Comparison of ENCODE assay signal across 8 cellular contexts in genomic region chr13:75876371-75877050, GRCh38.
DNase-seq lines count a peak whose midpoint lies in the region; ATAC-seq, FAIRE-seq and TF ChIP-seq lines count a peak whose summit lies in the region.

No MANE protein-coding gene starts in this region.

- H3K4me2 ChIP-seq in GM23248 (ENCODE audit: unreplicated experiment) = no peak overlapping the region

- peak; percentile 30 for DNase-seq in GM04504 (ENCODE audit: low read depth)
- peak; percentile 77 for DNase-seq in GM23248
- peak; percentile 79 for DNase-seq in Kasumi-1 (lab: John Stamatoyannopoulos, UW)
- DNase-seq in SHP77 (lab: John Stamatoyannopoulos, UW) = peak; percentile 37 to 75
- peak; percentile 28 for DNase-seq in activated gamma-delta T cell treated with anti-CD3 and anti-CD28 coated beads, Interleukin-2, amount 50 U/mL, for 16 hours (ENCODE audit: low read depth)
- DNase-seq in pancreas = peak in 4 of 6 donors; percentile 23 to 66 (median 34)
- DNase-seq in uterus = peak; percentile 49 to 55

- TF ChIP-seq CTCF in gastroesophageal sphincter (IDR thresholded peaks at IDR 0.05) = peak; percentile 90 to 93 (median 91)
- TF ChIP-seq CTCF in pancreas (IDR thresholded peaks at IDR 0.05) = peak; percentile 62 to 93 (median 86)
- peak; percentile 70 to 87 (median 82) for TF ChIP-seq CTCF in uterus (IDR thresholded peaks at IDR 0.05)

- intact Hi-C loops in pancreas (cut with DNase I) (loop anchor here (5.0 to 10.0 kb wide), 3 partner anchors 596 to 1028 kb away; no protein-coding TSS in a partner anchor), uterus (cut with DNase I; ENCODE audit: low total_unique reads) (loop anchor here (10.0 kb wide), 2 partner anchors 598 to 1028 kb away; no protein-coding TSS in a partner anchor)

- no peak overlapping the region for H3K27ac ChIP-seq in GM23248
- no peak overlapping the region for H3K27ac ChIP-seq in gastroesophageal sphincter
- H3K27ac ChIP-seq in pancreas = no peak overlapping the region
- H3K27ac ChIP-seq in uterus = no peak overlapping the region

- WGBS in GM23248 (ENCODE audit: low coverage in 1 of 2, low lambda C conversion rate in 2 of 2, missing lambda C conversion rate in 2 of 2), 2 experiments = 11 to 12% methylated on average over 10 of the region's 10 CpGs
- WGBS in gastroesophageal sphincter (ENCODE audit: low coverage in 1 of 2), 2 donors = 14 to 23% methylated on average over 9 to 10 of the region's 10 CpGs
- WGBS in pancreas, 2 donors = 4 to 5% methylated on average over 10 of the region's 10 CpGs

- no peak overlapping the region for H2AFZ ChIP-seq in GM23248

- TF ChIP-seq POLR2A in gastroesophageal sphincter (IDR thresholded peaks at IDR 0.05) = no peak
- no peak for TF ChIP-seq POLR2A in uterus (IDR thresholded peaks at IDR 0.05)

- H4K20me1 ChIP-seq in GM23248 (ENCODE audit: insufficient read depth) = no peaks in the 10 kb centered on the region

- H3K4me1 ChIP-seq in GM23248 (ENCODE audit: insufficient read depth) = no peaks in the 10 kb centered on the region
- peaks cover 3 to 15% (median 3%) of the 10 kb centered on the region in 3 donors for H3K4me1 ChIP-seq in gastroesophageal sphincter
- no peaks in the 10 kb centered on the region for H3K4me1 ChIP-seq in pancreas
- H3K4me1 ChIP-seq in uterus = no peaks in the 10 kb centered on the region

- H3K9me3 ChIP-seq in GM23248 (ENCODE audit: low read depth) (no peaks in the 10 kb centered on the region), gastroesophageal sphincter (no peaks in the 10 kb centered on the region), pancreas (no peaks in the 10 kb centered on the region), uterus (no peaks in the 10 kb centered on the region)

- no peak overlapping the region for H3K4me3 ChIP-seq in GM23248
- no peak overlapping the region for H3K4me3 ChIP-seq in gastroesophageal sphincter
- H3K4me3 ChIP-seq in pancreas = no peak overlapping the region
- H3K4me3 ChIP-seq in uterus = no peak overlapping the region

- no peaks in the 10 kb centered on the region for H3K9me2 ChIP-seq in GM23248 (ENCODE audit: insufficient read depth)

- in situ Hi-C loops in GM23248 (cut with MboI) = loop anchor here (5.0 to 10.0 kb wide), 2 partner anchors 596 to 1028 kb away; no protein-coding TSS in a partner anchor

- H3K36me3 ChIP-seq in GM23248 (ENCODE audit: low read depth) (no peaks in the 10 kb centered on the region), gastroesophageal sphincter (no peaks in the 10 kb centered on the region), pancreas (no peaks in the 10 kb centered on the region), uterus (no peaks in the 10 kb centered on the region)

- H3K27me3 ChIP-seq in GM23248 (replicated peaks; ENCODE audit: insufficient read depth) (no peaks in the 10 kb centered on the region), gastroesophageal sphincter (no peaks in the 10 kb centered on the region), pancreas (no peaks in the 10 kb centered on the region), uterus (no peaks in the 10 kb centered on the region)

- peak; percentile 65 for FAIRE-seq in pancreas (lab: Jason Lieb, UNC)

- no peaks in the 10 kb centered on the region for H3F3A ChIP-seq in GM23248 (ENCODE audit: insufficient read depth)

- ATAC-seq in gastroesophageal sphincter = peak; percentile 79
- ATAC-seq in pancreas = peak; percentile 91 to 98 (median 94)

- no peaks in the 10 kb centered on the region for H3K79me2 ChIP-seq in GM23248 (ENCODE audit: insufficient read depth)

- TF ChIP-seq EP300 in gastroesophageal sphincter (IDR thresholded peaks at IDR 0.05) = no peak

- H3K9ac ChIP-seq in GM23248 = no peak overlapping the region

Comparison
In these comparisons a context has a peak if more than half of its experiments do, and no peak if none do; other contexts are left out.
1. DNase-seq: peak in every context shown above with its lines; median percentile 79 in Kasumi-1; 77 in GM23248; 56 in SHP77; 52 in uterus; 34 in pancreas; 30 in GM04504; 28 in activated gamma-delta T cell treated with anti-CD3 and anti-CD28 coated beads, Interleukin-2, amount 50 U/mL, for 16 hours.